In genomic region chr15:51319539-51319938, GRCh38 we compare ENCODE assay signal across 33 cellular contexts. TPM values are rescaled to one million over a fixed set of nuclear protein-coding genes. Genes with fewer than 3 reads are reported as not detected.
"Had no signal": no experiment of that assay in that cellular context is flagged by ENCODE, and none has a peak within 500 bp of the region (broad histone marks: within the 10 kb centered on the region; RNA-seq: fewer than 3 reads in every experiment).

No MANE protein-coding gene starts in this region.

- H3K27ac ChIP-seq: KMS-11, PC-9, RWPE1, SJCRH30, SK-N-MC had no signal

- H3K4me2 ChIP-seq: KMS-11, PC-9 had no signal

- H3K9me3 ChIP-seq: SJCRH30 had no signal

- H3K4me3 ChIP-seq: PC-9, SJCRH30, SK-N-MC had no signal

- H3K9ac ChIP-seq: KMS-11 had no signal

- H3K4me1 ChIP-seq: SJCRH30 had no signal

- H3K36me3 ChIP-seq: SJCRH30 had no signal

- H2AFZ ChIP-seq: PC-9 had no signal

- FAIRE-seq: RCC 7860 had no signal

- ATAC-seq: Panc1, Right ventricle myocardium inferior, SK-N-SH treated with all-trans-retinoic acid at 6 μM for 48 hours had no signal

- H3K27me3 ChIP-seq: SJCRH30 had no signal

- DNase-seq: Karpas-422, KBM-7, MM.1S, MV-4-11, NCI-H1092, NCI-H1105, NCI-H1417 treated with DMSO at 0.1 percent for 48 hours, NCI-H1436 treated with DMSO at 0.1 percent for 48 hours, NCI-H1694 treated with DMSO at 0.1 percent for 48 hours, NCI-H187 treated with DMSO at 0.1 percent for 48 hours, NCI-H2171 treated with DMSO at 0.1 percent for 48 hours, NCI-H2227 treated with DMSO at 0.1 percent for 48 hours, NCI-H345, NCI-H446, NCI-H510A treated with DMSO at 0.1 percent for 48 hours, NCI-H524 treated with DMSO at 0.1 percent for 48 hours, NCI-H526 treated with DMSO at 0.1 percent for 48 hours, NCI-H774, PC-9, SHP77, SIG-M5 had no signal

RNA-seq across cellular contexts. Expression of gene CYP19A1, which starts 18.9 kb away (rescaled TPM):
- total RNA-seq: MCF 10A, SJCRH30 had no signal

RNA-seq across cellular contexts. Expression of gene GLDN, which starts 21.9 kb away (rescaled TPM):
- total RNA-seq: LHCN-M2, MCF 10A, OCI-LY7, PC-9, SK-MEL-5 had no signal
